ENCODE assay signal across 5 cellular contexts in genomic region chr19:49490287-49491029, GRCh38. TPM values are rescaled to one million over a fixed set of nuclear protein-coding genes. Genes with fewer than 3 reads are reported as not detected.
DNase-seq lines count a peak whose midpoint lies in the region; ATAC-seq, FAIRE-seq and TF ChIP-seq lines count a peak whose summit lies in the region.
"Had no signal": no experiment of that assay in that cellular context is flagged by ENCODE, and none has a peak within 500 bp of the region (broad histone marks: within the 10 kb centered on the region; RNA-seq: fewer than 3 reads in every experiment).

No MANE protein-coding gene starts in this region.

- POLR2A ChIA-PET in A549 (lab: Yijun Ruan, JAX): no interaction called here

- FAIRE-seq in A549 (lab: Jason Lieb, UNC): no peak

- DNase-seq in A549 (ENCODE audit: low read depth in 1 of 2, low spot score in 1 of 2) (no peak), putamen (ENCODE audit: low spot score) (no peak), NCI-H345 (lab: John Stamatoyannopoulos, UW) (no peak)
- DNase-seq: DMS153 had no signal

- peaks cover 30% of the 10 kb centered on the region for H3K4me1 ChIP-seq in A549

- H3K4me3 ChIP-seq in A549: peak overlapping the region; percentile 71

- peak overlapping the region; percentile 94 to 95 for H3K27ac ChIP-seq in A549

- H3K9me3 Mint-ChIP-seq in activated naive CD4-positive, alpha-beta T cell treated with anti-CD3 and anti-CD28 coated beads, Interleukin-2, amount 50 U/mL, for 24 hours: no peaks in the 10 kb centered on the region

- no peak for TF ChIP-seq POLR2A in A549 (IDR thresholded peaks at IDR 0.05; ENCODE audit: low read length)

- TF ChIP-seq EP300 in A549 (IDR thresholded peaks at IDR 0.05): no peak

- peak overlapping the region; percentile 80 for H3K4me2 ChIP-seq in A549

- no peak for TF ChIP-seq RAD21 in A549 (conservative IDR thresholded peaks at IDR 0.05 in 1 of 2, IDR thresholded peaks at IDR 0.05 in 1 of 2)

- no peaks in the 10 kb centered on the region for H3K9me3 ChIP-seq in A549

- CTCF ChIA-PET in A549 (lab: Yijun Ruan, JAX): no interaction called here

- WGBS in A549 (ENCODE audit: missing lambda C conversion rate): 84% methylated on average over 27 of the region's 27 CpGs

- H3K27ac Mint-ChIP-seq in activated naive CD4-positive, alpha-beta T cell treated with anti-CD3 and anti-CD28 coated beads, Interleukin-2, amount 50 U/mL, for 24 hours: peak overlapping the region; percentile 99

- no peak for TF ChIP-seq CTCF in A549 (IDR thresholded peaks at IDR 0.05)

- H3K36me3 Mint-ChIP-seq in activated naive CD4-positive, alpha-beta T cell treated with anti-CD3 and anti-CD28 coated beads, Interleukin-2, amount 50 U/mL, for 24 hours: peaks cover 41% of the 10 kb centered on the region

- H3K4me3 Mint-ChIP-seq in activated naive CD4-positive, alpha-beta T cell treated with anti-CD3 and anti-CD28 coated beads, Interleukin-2, amount 50 U/mL, for 24 hours: peak overlapping the region; percentile 94

- no peak for ATAC-seq in A549

- H3K27me3 Mint-ChIP-seq in activated naive CD4-positive, alpha-beta T cell treated with anti-CD3 and anti-CD28 coated beads, Interleukin-2, amount 50 U/mL, for 24 hours: no peaks in the 10 kb centered on the region

- peaks cover 40% of the 10 kb centered on the region for H3K4me1 Mint-ChIP-seq in activated naive CD4-positive, alpha-beta T cell treated with anti-CD3 and anti-CD28 coated beads, Interleukin-2, amount 50 U/mL, for 24 hours

TF ChIP-seq in A549, 52 proteins besides CTCF, POLR2A, EP300 and RAD21:
- no peak for TF ChIP-seq REST (IDR thresholded peaks at IDR 0.05)
- TF ChIP-seq BCL3 (IDR thresholded peaks at IDR 0.05): 0 out of 3 replicates have a peak, but pooled peaks have one; percentile 24
- peak; percentile 26; the same call in 1 of the 2 replicates for TF ChIP-seq TFCP2L1 (CRISPR knock-in tag; IDR thresholded peaks at IDR 0.05)

RNA-seq across cellular contexts. Expression of gene RPL13A, which starts 3.0 kb away (rescaled TPM):
- polyA plus RNA-seq in A549 (2011; rRNA removed): 5,391 and 5,410 TPM in 2 replicates
- polyA plus RNA-seq in A549 (2012; cell fraction: cytosol; rRNA removed): 6,169 and 7,252 TPM in 2 replicates
- 3,653 and 3,684 TPM in 2 replicates for polyA plus RNA-seq in A549 (2012; cell fraction: nucleus; rRNA removed)
- 3,383 to 3,595 TPM (median 3,438 TPM) in 3 replicates for polyA plus RNA-seq in A549 (2017; fragmentation: RNase III; extraction: RNeasy Plus Mini Kit Qiagen cat#74134 plus additional on column Dnase treatment)
- polyA minus RNA-seq in A549 (2011; rRNA and poly(A)+ RNA removed): 1,893 and 2,022 TPM in 2 replicates

RNA-seq across cellular contexts. Expression of gene RPS11, which starts 5.8 kb away (rescaled TPM):
- polyA plus RNA-seq in A549 (2011; rRNA removed) (2,624 and 3,014 TPM in 2 replicates), A549 (2017; fragmentation: RNase III; extraction: RNeasy Plus Mini Kit Qiagen cat#74134 plus additional on column Dnase treatment) (3,721 to 3,877 TPM (median 3,793 TPM) in 3 replicates)
- polyA plus RNA-seq in A549 (2012; cell fraction: cytosol; rRNA removed): 5,125 and 7,098 TPM in 2 replicates
- 2,789 and 3,629 TPM in 2 replicates for polyA plus RNA-seq in A549 (2012; cell fraction: nucleus; rRNA removed)
- polyA minus RNA-seq in A549 (2011; rRNA and poly(A)+ RNA removed): 1,828 and 2,481 TPM in 2 replicates

RNA-seq across cellular contexts. Expression of gene FLT3LG, which starts 16.4 kb away (rescaled TPM):
- polyA plus RNA-seq in A549 (2011; rRNA removed) (0.42 and 0.58 TPM in 2 replicates), A549 (2017; fragmentation: RNase III; extraction: RNeasy Plus Mini Kit Qiagen cat#74134 plus additional on column Dnase treatment) (0.99 to 1.2 TPM (median 1.0 TPM) in 3 replicates)
- 0.75 and 1.4 TPM in 2 replicates for polyA plus RNA-seq in A549 (2012; cell fraction: cytosol; rRNA removed)
- 1.9 and 2.2 TPM in 2 replicates for polyA plus RNA-seq in A549 (2012; cell fraction: nucleus; rRNA removed)
- 0.41 and 0.92 TPM in 2 replicates for polyA minus RNA-seq in A549 (2011; rRNA and poly(A)+ RNA removed)

RNA-seq across cellular contexts. Expression of gene FCGRT, which starts 22.0 kb away (rescaled TPM):
- 25.7 and 32.0 TPM in 2 replicates for polyA plus RNA-seq in A549 (2011; rRNA removed)
- polyA plus RNA-seq in A549 (2012; cell fraction: cytosol; rRNA removed): 20.4 and 28.0 TPM in 2 replicates
- polyA plus RNA-seq in A549 (2012; cell fraction: nucleus; rRNA removed): 47.2 and 48.8 TPM in 2 replicates
- 20.0 to 28.4 TPM (median 28.4 TPM) in 3 replicates for polyA plus RNA-seq in A549 (2017; fragmentation: RNase III; extraction: RNeasy Plus Mini Kit Qiagen cat#74134 plus additional on column Dnase treatment)
- polyA minus RNA-seq in A549 (2011; rRNA and poly(A)+ RNA removed): 23.9 and 24.7 TPM in 2 replicates

RNA-seq across cellular contexts. Expression of gene RCN3, which starts 37.3 kb away (rescaled TPM):
- polyA plus RNA-seq in A549 (2011; rRNA removed) (0.31 and 0.41 TPM in 2 replicates), A549 (2017; fragmentation: RNase III; extraction: RNeasy Plus Mini Kit Qiagen cat#74134 plus additional on column Dnase treatment) (1.6 to 2.1 TPM (median 1.8 TPM) in 3 replicates)
- 0.78 and 0.98 TPM in 2 replicates for polyA plus RNA-seq in A549 (2012; cell fraction: cytosol; rRNA removed)
- polyA plus RNA-seq in A549 (2012; cell fraction: nucleus; rRNA removed): 5.4 and 5.7 TPM in 2 replicates
- not detected in 2 replicates for polyA minus RNA-seq in A549 (2011; rRNA and poly(A)+ RNA removed)
